ENCODE assay signal across 19 cellular contexts in the genomic region with DNA sequence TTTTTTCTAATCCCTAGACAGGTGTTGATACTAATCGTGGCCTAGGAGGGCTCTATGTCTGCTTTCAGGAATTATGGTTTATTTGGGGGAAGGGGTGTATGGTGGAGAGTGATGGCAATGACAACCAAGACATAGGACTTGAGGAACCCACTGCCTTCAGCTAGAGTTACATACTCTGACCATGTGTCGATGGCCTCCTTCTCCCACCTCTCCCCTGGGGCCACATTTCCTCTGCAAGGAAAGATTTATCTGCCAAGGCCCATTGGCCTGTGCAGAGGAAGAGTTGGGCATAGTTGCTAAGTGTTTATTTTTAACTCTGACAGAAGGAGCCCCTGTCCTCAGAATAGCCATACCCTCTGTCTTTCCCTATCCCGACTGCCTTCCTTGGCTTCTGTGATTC. TPM values are rescaled to one million over a fixed set of nuclear protein-coding genes. Genes with fewer than 3 reads are reported as not detected.
DNase-seq lines count a peak whose midpoint lies in the region; ATAC-seq and TF ChIP-seq lines count a peak whose summit lies in the region.
"Had no signal": no experiment of that assay in that cellular context is flagged by ENCODE, and none has a peak within 500 bp of the region (broad histone marks: within the 10 kb centered on the region; RNA-seq: fewer than 3 reads in every experiment).

No MANE protein-coding gene starts in this region.

- CTCF ChIA-PET in Caco-2 (lab: Charles Lee), result interaction anchor here (0.9 to 1.4 kb wide), 6 partner anchors 14 to 81 kb away, joined by 3 to 9 read pairs (median 6); no protein-coding TSS in a partner anchor

- H3K4me1 ChIP-seq in Caco-2 (peaks cover 59% of the 10 kb centered on the region), adrenal gland (replicated peaks in 1 of 2) (peaks cover 54 to 100% of the 10 kb centered on the region in 2 donors), right lobe of liver (peaks cover 0 to 85% (median 42%) of the 10 kb centered on the region in 4 donors), sigmoid colon (peaks cover 0 to 98% (median 95%) of the 10 kb centered on the region in 4 donors)

- no TSS peak for BruUV-seq in Caco-2 (replicated peaks; lab: Mats Ljungman, UMichigan)

- H3K36me3 ChIP-seq in Caco-2 (ENCODE audit: control insufficient read depth, insufficient read depth, low read length) (no peaks in the 10 kb centered on the region; the same call in 1 of the 2 replicates), adrenal gland (replicated peaks in 1 of 2) (peaks cover 0 to 3% of the 10 kb centered on the region in 2 donors), right lobe of liver (no peaks in the 10 kb centered on the region), sigmoid colon (no peaks in the 10 kb centered on the region)

- 52 to 72% (median 62%) methylated on average over 3 of the region's 3 CpGs for WGBS in adrenal gland, 4 donors
- 80% methylated on average over 1 of the region's 3 CpGs for WGBS in right lobe of liver (ENCODE audit: insufficient coverage, low coverage, low lambda C conversion rate, missing lambda C conversion rate)
- 81 to 90% methylated on average over 3 of the region's 3 CpGs for WGBS in sigmoid colon, 2 donors

- H3K27me3 ChIP-seq in Caco-2 (replicated peaks; ENCODE audit: control insufficient read depth, insufficient read depth, low read length) (no peaks in the 10 kb centered on the region), adrenal gland (no peaks in the 10 kb centered on the region), right lobe of liver (no peaks in the 10 kb centered on the region), sigmoid colon (no peaks in the 10 kb centered on the region)
- H3K27me3 ChIP-seq: neutrophil, spleen had no signal

- intact Hi-C loops in Caco-2 (cut with micrococcal nuclease; ENCODE audit: unreplicated experiment), result no loop called here
- intact Hi-C loops in adrenal gland (cut with DNase I), result no loop called here
- intact Hi-C loops in right lobe of liver (cut with DNase I), result no loop called here
- intact Hi-C loops in sigmoid colon (cut with DNase I), result loop anchor here (10.0 kb wide), 1 partner anchor 1541 kb away; no protein-coding TSS in a partner anchor

- TF ChIP-seq CTCF in Caco-2 (IDR thresholded peaks at IDR 0.05; ENCODE audit: insufficient read depth in 1 of 2, low read depth in 1 of 2, low read length in 1 of 2, severe bottlenecking in 1 of 2, unreplicated experiment in 1 of 2) (no peak), adrenal gland (IDR thresholded peaks at IDR 0.05) (no peak), right lobe of liver (IDR thresholded peaks at IDR 0.05) (no peak), sigmoid colon (IDR thresholded peaks at IDR 0.05) (no peak)

- no peak for ATAC-seq in right lobe of liver
- ATAC-seq in HG03469 (IDR thresholded peaks at IDR 0.05; ENCODE audit: unreplicated experiment), result no peak
- no peak for ATAC-seq in GM19023 (IDR thresholded peaks at IDR 0.05; ENCODE audit: unreplicated experiment)
- ATAC-seq in GM21737 (IDR thresholded peaks at IDR 0.05; ENCODE audit: unreplicated experiment), result no peak
- ATAC-seq: activated CD4-positive, CD25-positive, alpha-beta regulatory T cell treated with anti-CD3 and anti-CD28 coated beads, Interleukin-2, amount 50 U/mL, for 24 hours; activated CD8-positive, alpha-beta memory T cell treated with anti-CD3 and anti-CD28 coated beads, Interleukin-2, amount 10 ng/mL, durations not matched to agents 7 days and 5 days; stimulated activated naive CD8-positive, alpha-beta T cell treated with anti-CD3 and anti-CD28 coated beads, Interleukin-15, Interleukin-2, amounts not matched to agents 100 U/mL and 50 U/mL, for 24 hours had no signal

- H3K4me3 ChIP-seq in Caco-2 (ENCODE audit: low read depth, low read length) (no peak overlapping the region), adrenal gland (no peak overlapping the region), right lobe of liver (no peak overlapping the region), sigmoid colon (no peak overlapping the region)
- H3K4me3 ChIP-seq: spleen had no signal

- H3K9me3 ChIP-seq in Caco-2 (no peaks in the 10 kb centered on the region), adrenal gland (replicated peaks in 1 of 3) (no peaks in the 10 kb centered on the region), right lobe of liver (no peaks in the 10 kb centered on the region), sigmoid colon (no peaks in the 10 kb centered on the region)
- H3K9me3 ChIP-seq: neutrophil, spleen had no signal

- peaks cover 30% of the 10 kb centered on the region for H3K36me3 Mint-ChIP-seq in Caco-2 (ENCODE audit: insufficient read depth, unreplicated experiment)

- no peaks in the 10 kb centered on the region for H3K27me3 Mint-ChIP-seq in Caco-2 (ENCODE audit: insufficient read depth, unreplicated experiment)
- H3K27me3 Mint-ChIP-seq: activated CD8-positive, alpha-beta memory T cell treated with anti-CD3 and anti-CD28 coated beads, Interleukin-2, amount 10 ng/mL, durations not matched to agents 7 days and 5 days had no signal

- no peaks in the 10 kb centered on the region for H3K9me3 Mint-ChIP-seq in Caco-2 (ENCODE audit: unreplicated experiment)
- H3K9me3 Mint-ChIP-seq: H9; T-helper 2 cell treated with Interferon-gamma antibody and Interleukin-4, amounts not matched to agents 5 μg/mL and 100 μg/mL, for 36 hours had no signal

- TF ChIP-seq POLR2A in adrenal gland (IDR thresholded peaks at IDR 0.05), result no peak
- no peak for TF ChIP-seq POLR2A in right lobe of liver (IDR thresholded peaks at IDR 0.05)
- TF ChIP-seq POLR2A in sigmoid colon (IDR thresholded peaks at IDR 0.05), result no peak

- peak overlapping the region in 4 of 5 donors; percentile 82 to 94 (median 92) for H3K27ac ChIP-seq in adrenal gland
- peak overlapping the region; percentile 61 to 84 (median 80) for H3K27ac ChIP-seq in right lobe of liver
- H3K27ac ChIP-seq in sigmoid colon, result peak overlapping the region; percentile 83 to 94 (median 85)
- H3K27ac ChIP-seq: neutrophil had no signal

- no peak for TF ChIP-seq EP300 in sigmoid colon (IDR thresholded peaks at IDR 0.05)

- H3K4me1 Mint-ChIP-seq in Caco-2 (ENCODE audit: low read depth, unreplicated experiment), result peaks cover 61% of the 10 kb centered on the region

- POLR2A ChIA-PET in Caco-2 (lab: Charles Lee), result interaction anchor here (0.9 to 1.3 kb wide), 2 partner anchors 10 to 20 kb away, joined by 3 to 5 read pairs; no protein-coding TSS in a partner anchor

- H3K27ac Mint-ChIP-seq in Caco-2 (ENCODE audit: unreplicated experiment), result peak overlapping the region; percentile 75
- H3K27ac Mint-ChIP-seq: activated CD8-positive, alpha-beta memory T cell treated with anti-CD3 and anti-CD28 coated beads, Interleukin-2, amount 10 ng/mL, durations not matched to agents 7 days and 5 days; T-helper 2 cell treated with Interferon-gamma antibody and Interleukin-4, amounts not matched to agents 5 μg/mL and 100 μg/mL, for 36 hours had no signal

- DNase-seq in Caco-2 (no peak), adrenal gland (peak in 1 of 7 donors; percentile 11), right lobe of liver (no peak), sigmoid colon (peak; percentile 26), NCI-H526 (lab: John Stamatoyannopoulos, UW) (no peak)
- DNase-seq: activated CD8-positive, alpha-beta memory T cell treated with anti-CD3 and anti-CD28 coated beads, Interleukin-2, amount 10 ng/mL, durations not matched to agents 7 days and 5 days; GF-D8; KG1; NCI-H1105 treated with DMSO at 0.1 percent for 48 hours; NCI-H2227 treated with DMSO at 0.1 percent for 48 hours; spleen; stimulated activated naive CD8-positive, alpha-beta T cell treated with anti-CD3 and anti-CD28 coated beads, Interleukin-15, Interleukin-2, amounts not matched to agents 100 U/mL and 50 U/mL, for 24 hours had no signal

- H3K4me3 Mint-ChIP-seq in Caco-2 (ENCODE audit: unreplicated experiment), result peak overlapping the region; percentile 35
- H3K4me3 Mint-ChIP-seq: activated CD8-positive, alpha-beta memory T cell treated with anti-CD3 and anti-CD28 coated beads, Interleukin-2, amount 10 ng/mL, durations not matched to agents 7 days and 5 days; H9; T-helper 2 cell treated with Interferon-gamma antibody and Interleukin-4, amounts not matched to agents 5 μg/mL and 100 μg/mL, for 36 hours had no signal

RNA-seq across cellular contexts. Expression of a gene that starts 9.4 kb away (rescaled TPM):
- 88.2 and 96.8 TPM in 2 replicates for total RNA-seq in Caco-2 (2022)
- total RNA-seq in adrenal gland, result 100 to 1,000 TPM in 4 of 8 donors, 10 to 100 TPM in 4; 40.7 to 129 (median 96.0) TPM
- polyA plus RNA-seq in adrenal gland, result 10 to 100 TPM; 66.6 to 80.7 (median 71.6) TPM
- 10 to 100 TPM; 25.6 to 46.6 (median 34.0) TPM for total RNA-seq in right lobe of liver
- total RNA-seq in sigmoid colon, result 10 to 100 TPM; 32.1 to 61.4 (median 40.5) TPM
- polyA plus RNA-seq in sigmoid colon, result 10 to 100 TPM; 37.8 to 55.5 (median 39.3) TPM

RNA-seq across cellular contexts. Expression of a gene that starts 58.8 kb away (rescaled TPM):
- total RNA-seq in Caco-2 (2022) (0.16 TPM in 1 of 2 replicates, not detected in the other), adrenal gland (1 to 10 TPM; 2.9 to 6.3 (median 5.6) TPM), right lobe of liver (1 to 10 TPM; 2.8 to 5.6 (median 4.0) TPM), sigmoid colon (1 to 10 TPM; 3.2 to 7.8 (median 6.2) TPM)
- polyA plus RNA-seq in adrenal gland (1 to 10 TPM; 2.9 to 6.6 (median 3.4) TPM), sigmoid colon (1 to 10 TPM in 1 of 3 donors, under 1 TPM in 2; 0.60 to 1.3 (median 0.92) TPM)
